21 cellular contexts compared by ENCODE assay signal in genomic region chr16:86987746-86988670, GRCh38.
DNase-seq lines count a peak whose midpoint lies in the region; ATAC-seq and TF ChIP-seq lines count a peak whose summit lies in the region.
"Had no signal": no experiment of that assay in that cellular context is flagged by ENCODE, and none has a peak within 500 bp of the region (broad histone marks: within the 10 kb centered on the region; RNA-seq: fewer than 3 reads in every experiment).

No MANE protein-coding gene starts in this region.

- in situ Hi-C loops in Panc1 (cut with HindIII; ENCODE audit: low pct_unique_long_range_greater_than_20kb, low sequenced_read_pairs) = no loop called here

- ATAC-seq in activated CD8-positive, alpha-beta T cell treated with anti-CD3 and anti-CD28 coated beads, Interleukin-2, amount 10 ng/mL, durations not matched to agents 7 days and 5 days = peak; percentile 30
- no peak for ATAC-seq in activated CD8-positive, alpha-beta T cell treated with anti-CD3 and anti-CD28 coated beads for 36 hours
- ATAC-seq in Panc1 (peak; percentile 47; the same call in 1 of the 2 replicates), PC-3 (no peak), GM18867 (IDR thresholded peaks at IDR 0.05; ENCODE audit: unreplicated experiment) (no peak)
- no peak for ATAC-seq in activated CD4-positive, CD25-positive, alpha-beta regulatory T cell treated with anti-CD3 and anti-CD28 coated beads, Interleukin-2, amount 50 U/mL, for 24 hours

- peak overlapping the region; percentile 5 for H2BK12ac ChIP-seq in neuronal stem cell (ENCODE audit: low read length)

- intact Hi-C loops in activated CD8-positive, alpha-beta T cell treated with anti-CD3 and anti-CD28 coated beads for 36 hours (cut with micrococcal nuclease) = loop anchor here (10.0 kb wide), 1 partner anchor 63 kb away; no protein-coding TSS in a partner anchor
- intact Hi-C loops in Panc1 (cut with micrococcal nuclease; ENCODE audit: unreplicated experiment) (no loop called here), PC-3 (cut with micrococcal nuclease) (no loop called here)

- no peaks in the 10 kb centered on the region for H3F3A ChIP-seq in PC-3 (ENCODE audit: low read length, unreplicated experiment)

- no peak overlapping the region for H3K23ac ChIP-seq in neuronal stem cell (ENCODE audit: low read depth, low read length, poor library complexity)

- no peaks in the 10 kb centered on the region for H3K9me2 ChIP-seq in PC-3 (replicated peaks; ENCODE audit: low read length)

- no peak for DNase-seq in activated CD8-positive, alpha-beta T cell treated with anti-CD3 and anti-CD28 coated beads, Interleukin-2, amount 10 ng/mL, durations not matched to agents 7 days and 5 days
- DNase-seq in activated CD8-positive, alpha-beta T cell treated with anti-CD3 and anti-CD28 coated beads for 36 hours = no peak
- DNase-seq in Panc1 (ENCODE audit: low read depth, low spot score) = no peak
- peak; percentile 15 for DNase-seq in glutamatergic neuron
- DNase-seq in neuronal stem cell (ENCODE audit: low spot score) = no peak
- no peak for DNase-seq in PC-3
- DNase-seq: AML-193, DMS79 treated with DMSO at 0.1 percent for 48 hours, HCEC 1CT, Kasumi-1, MG63, NCI-H1048, NCI-H1436, NCI-H1930, NCI-H345, NCI-H524 treated with DMSO at 0.1 percent for 48 hours, PC-9 had no signal

- no peak overlapping the region for H3K4me2 ChIP-seq in neuronal stem cell (ENCODE audit: insufficient read depth, low read length, poor library complexity, severe bottlenecking)
- no peak overlapping the region for H3K4me2 ChIP-seq in PC-3 (ENCODE audit: low read length)
- H3K4me2 ChIP-seq: PC-9 had no signal

- no peak overlapping the region for H2BK120ac ChIP-seq in neuronal stem cell (ENCODE audit: low read depth, low read length)

- no peak overlapping the region for H3K4ac ChIP-seq in neuronal stem cell (ENCODE audit: low read length)

- CTCF ChIA-PET in activated CD8-positive, alpha-beta T cell treated with anti-CD3 and anti-CD28 coated beads, Interleukin-2, amount 10 ng/mL, durations not matched to agents 7 days and 5 days (lab: Charles Lee) = no interaction called here
- CTCF ChIA-PET in activated CD8-positive, alpha-beta T cell treated with anti-CD3 and anti-CD28 coated beads for 36 hours (lab: Charles Lee) = no interaction called here
- CTCF ChIA-PET in Panc1 (lab: Charles Lee) (no interaction called here), PC-3 (lab: Charles Lee) (no interaction called here)

- H4K91ac ChIP-seq in neuronal stem cell (ENCODE audit: low read depth, low read length, poor library complexity) = no peak overlapping the region

- no peak overlapping the region for H3K9ac ChIP-seq in neuronal stem cell (ENCODE audit: low read depth, low read length, poor library complexity)
- H3K9ac ChIP-seq in PC-3 (ENCODE audit: low read length) = no peak overlapping the region

- H3K9me3 ChIP-seq in Panc1 (ENCODE audit: control insufficient read depth, insufficient read depth, low read depth, low read length) (no peaks in the 10 kb centered on the region), neuronal stem cell (replicated peaks in 1 of 2; ENCODE audit: control insufficient read depth in 2 of 2, insufficient read depth in 1 of 2, low read depth in 1 of 2, low read length in 2 of 2) (no peaks in the 10 kb centered on the region), PC-3 (ENCODE audit: low read length) (no peaks in the 10 kb centered on the region)
- H3K9me3 ChIP-seq: MG63 had no signal

- H3K14ac ChIP-seq in neuronal stem cell (ENCODE audit: low read length) = no peak overlapping the region

- no peak overlapping the region for H3K27ac Mint-ChIP-seq in activated CD8-positive, alpha-beta T cell treated with anti-CD3 and anti-CD28 coated beads, Interleukin-2, amount 10 ng/mL, durations not matched to agents 7 days and 5 days
- H3K27ac Mint-ChIP-seq in activated CD8-positive, alpha-beta T cell treated with anti-CD3 and anti-CD28 coated beads for 36 hours = no peak overlapping the region
- no peak overlapping the region for H3K27ac Mint-ChIP-seq in glutamatergic neuron (ENCODE audit: unreplicated experiment)

- no peaks in the 10 kb centered on the region for H3K27me3 Mint-ChIP-seq in activated CD8-positive, alpha-beta T cell treated with anti-CD3 and anti-CD28 coated beads, Interleukin-2, amount 10 ng/mL, durations not matched to agents 7 days and 5 days (ENCODE audit: low read depth)
- H3K27me3 Mint-ChIP-seq in activated CD8-positive, alpha-beta T cell treated with anti-CD3 and anti-CD28 coated beads for 36 hours = peaks cover 7% of the 10 kb centered on the region
- peaks cover 6% of the 10 kb centered on the region for H3K27me3 Mint-ChIP-seq in glutamatergic neuron (ENCODE audit: unreplicated experiment)

- no peaks in the 10 kb centered on the region for H4K20me1 ChIP-seq in PC-3 (ENCODE audit: low read length)

- no CpG with 5 or more reads among the region's 31 CpGs for WGBS in neuronal stem cell (ENCODE audit: extremely low coverage in 2 of 2, insufficient read length in 2 of 2, insufficient replicate concordance in 1 of 2), 2 donors

- peak overlapping the region; percentile 69 for H2AK5ac ChIP-seq in neuronal stem cell (ENCODE audit: low read depth, low read length)

- H2BK5ac ChIP-seq in neuronal stem cell (ENCODE audit: low read length) = no peak overlapping the region

- H3K36me3 ChIP-seq in Panc1 (ENCODE audit: control insufficient read depth, insufficient read depth, low read length) = no peaks in the 10 kb centered on the region
- H3K36me3 ChIP-seq in neuronal stem cell (replicated peaks in 1 of 2; ENCODE audit: control insufficient read depth in 2 of 2, insufficient read depth in 2 of 2, low read length in 2 of 2) = no peaks in the 10 kb centered on the region
- H3K36me3 ChIP-seq in PC-3 (ENCODE audit: low read depth, low read length) = no peaks in the 10 kb centered on the region
- H3K36me3 ChIP-seq: MG63 had no signal

- H4K8ac ChIP-seq in neuronal stem cell (ENCODE audit: low read depth, low read length) = no peak overlapping the region

- H3K4me1 Mint-ChIP-seq in activated CD8-positive, alpha-beta T cell treated with anti-CD3 and anti-CD28 coated beads, Interleukin-2, amount 10 ng/mL, durations not matched to agents 7 days and 5 days (ENCODE audit: low read depth) = peaks cover 4% of the 10 kb centered on the region
- peaks cover 6% of the 10 kb centered on the region for H3K4me1 Mint-ChIP-seq in activated CD8-positive, alpha-beta T cell treated with anti-CD3 and anti-CD28 coated beads for 36 hours (ENCODE audit: low read depth)
- H3K4me1 Mint-ChIP-seq in glutamatergic neuron (ENCODE audit: low read depth, unreplicated experiment) = peaks cover 6% of the 10 kb centered on the region

- peak overlapping the region; percentile 40 for H2BK15ac ChIP-seq in neuronal stem cell (ENCODE audit: low read length)

- no peaks in the 10 kb centered on the region for H3K79me2 ChIP-seq in PC-3 (ENCODE audit: low read length)

- H3K18ac ChIP-seq in neuronal stem cell (ENCODE audit: low read length) = peak overlapping the region; percentile 62

- no peak for TF ChIP-seq CTCF in activated CD8-positive, alpha-beta T cell treated with anti-CD3 and anti-CD28 coated beads for 36 hours (IDR thresholded peaks at IDR 0.05)
- TF ChIP-seq CTCF in Panc1 (IDR thresholded peaks at IDR 0.05) (no peak), glutamatergic neuron (IDR thresholded peaks at IDR 0.05; ENCODE audit: partially characterized antibody, unreplicated experiment) (no peak), PC-3 (conservative IDR thresholded peaks at IDR 0.05; ENCODE audit: low read depth, low read length) (no peak)

- no TSS peak for BruUV-seq in Panc1 (replicated peaks; lab: Mats Ljungman, UMichigan)
- BruUV-seq in PC-3 (replicated peaks; lab: Mats Ljungman, UMichigan) = no TSS peak

- no peaks in the 10 kb centered on the region for H3K9me3 Mint-ChIP-seq in activated CD8-positive, alpha-beta T cell treated with anti-CD3 and anti-CD28 coated beads, Interleukin-2, amount 10 ng/mL, durations not matched to agents 7 days and 5 days (ENCODE audit: insufficient read depth)
- no peaks in the 10 kb centered on the region for H3K9me3 Mint-ChIP-seq in activated CD8-positive, alpha-beta T cell treated with anti-CD3 and anti-CD28 coated beads for 36 hours
- peaks cover 4% of the 10 kb centered on the region for H3K9me3 Mint-ChIP-seq in glutamatergic neuron (ENCODE audit: unreplicated experiment)

- no peaks in the 10 kb centered on the region for H3K4me1 ChIP-seq in Panc1 (ENCODE audit: control insufficient read depth, insufficient read depth, low read length)
- H3K4me1 ChIP-seq in neuronal stem cell (ENCODE audit: control insufficient read depth in 2 of 2, insufficient read depth in 1 of 2, low read depth in 1 of 2, low read length in 2 of 2) = peaks cover 0 to 12% of the 10 kb centered on the region in 2 donors
- peaks cover 16% of the 10 kb centered on the region; the same call in 1 of the 2 replicates for H3K4me1 ChIP-seq in PC-3 (ENCODE audit: insufficient read depth, low read length)

- POLR2A ChIA-PET in activated CD8-positive, alpha-beta T cell treated with anti-CD3 and anti-CD28 coated beads, Interleukin-2, amount 10 ng/mL, durations not matched to agents 7 days and 5 days (lab: Charles Lee) = no interaction called here
- POLR2A ChIA-PET in activated CD8-positive, alpha-beta T cell treated with anti-CD3 and anti-CD28 coated beads for 36 hours (lab: Charles Lee) = no interaction called here
- POLR2A ChIA-PET in Panc1 (lab: Charles Lee) = interaction anchor here (0.6 kb wide), 1 partner anchor 428 kb away, joined by 5 read pairs; no protein-coding TSS in a partner anchor
- POLR2A ChIA-PET in PC-3 (lab: Charles Lee; ENCODE audit: unreplicated experiment) = no interaction called here

- H3K27me3 ChIP-seq in Panc1 (ENCODE audit: control insufficient read depth, insufficient read depth, low read length) = no peaks in the 10 kb centered on the region
- no peaks in the 10 kb centered on the region for H3K27me3 ChIP-seq in neuronal stem cell (ENCODE audit: control insufficient read depth in 3 of 3, insufficient read depth in 3 of 3, low read depth in 1 of 3, low read length in 3 of 3)
- 0 out of 2 replicates have a peak, but pooled peaks cover 6% of the 10 kb centered on the region for H3K27me3 ChIP-seq in PC-3 (ENCODE audit: low read length)
- H3K27me3 ChIP-seq: MG63 had no signal

- H3K36me3 Mint-ChIP-seq in activated CD8-positive, alpha-beta T cell treated with anti-CD3 and anti-CD28 coated beads, Interleukin-2, amount 10 ng/mL, durations not matched to agents 7 days and 5 days (ENCODE audit: low read depth) = no peaks in the 10 kb centered on the region
- no peaks in the 10 kb centered on the region for H3K36me3 Mint-ChIP-seq in activated CD8-positive, alpha-beta T cell treated with anti-CD3 and anti-CD28 coated beads for 36 hours (ENCODE audit: low read depth)
- H3K36me3 Mint-ChIP-seq in glutamatergic neuron (ENCODE audit: unreplicated experiment) = peaks cover 7% of the 10 kb centered on the region

- H3K27ac ChIP-seq in Panc1 (ENCODE audit: low read length) (no peak overlapping the region), neuronal stem cell (replicated peaks; ENCODE audit: low read length) (no peak overlapping the region), PC-3 (ENCODE audit: low read length) (no peak overlapping the region)
- H3K27ac ChIP-seq: 22Rv1, C4-2B, PC-9 had no signal

- no peaks in the 10 kb centered on the region for H3K79me1 ChIP-seq in neuronal stem cell (ENCODE audit: low read depth, low read length)

- H2AFZ ChIP-seq in neuronal stem cell (ENCODE audit: low read length) = no peak overlapping the region
- no peak overlapping the region for H2AFZ ChIP-seq in PC-3 (ENCODE audit: low read length)
- H2AFZ ChIP-seq: PC-9 had no signal

- H3K4me3 ChIP-seq in Panc1 (ENCODE audit: low read depth in 2 of 2, low read length in 2 of 2) (no peak overlapping the region), neuronal stem cell (ENCODE audit: low read length in 2 of 2) (no peak overlapping the region), PC-3 (ENCODE audit: low read length) (no peak overlapping the region)
- H3K4me3 ChIP-seq: MG63, PC-9 had no signal

- H3K4me3 Mint-ChIP-seq in activated CD8-positive, alpha-beta T cell treated with anti-CD3 and anti-CD28 coated beads, Interleukin-2, amount 10 ng/mL, durations not matched to agents 7 days and 5 days = no peak overlapping the region
- H3K4me3 Mint-ChIP-seq in activated CD8-positive, alpha-beta T cell treated with anti-CD3 and anti-CD28 coated beads for 36 hours = no peak overlapping the region
- no peak overlapping the region for H3K4me3 Mint-ChIP-seq in glutamatergic neuron (ENCODE audit: unreplicated experiment)

Comparison
In these comparisons a context has a peak if more than half of its experiments do, and no peak if none do; other contexts are left out.
1. ATAC-seq: peak in activated CD8-positive, alpha-beta T cell treated with anti-CD3 and anti-CD28 coated beads, Interleukin-2, amount 10 ng/mL, durations not matched to agents 7 days and 5 days (single experiment) and Panc1 (single experiment); none in activated CD8-positive, alpha-beta T cell treated with anti-CD3 and anti-CD28 coated beads for 36 hours (single experiment), PC-3 (single experiment), GM18867 (single experiment) and activated CD4-positive, CD25-positive, alpha-beta regulatory T cell treated with anti-CD3 and anti-CD28 coated beads, Interleukin-2, amount 50 U/mL, for 24 hours (0 of 2).